10 cellular contexts compared by ENCODE assay signal in genomic region chr19:19049406-19049805, GRCh38.
"Had no signal": no experiment of that assay in that cellular context is flagged by ENCODE, and none has a peak within 500 bp of the region (broad histone marks: within the 10 kb centered on the region; RNA-seq: fewer than 3 reads in every experiment).

No MANE protein-coding gene starts in this region.

- DNase-seq: activated naive CD4-positive, alpha-beta T cell treated with anti-CD3 and anti-CD28 coated beads, Interleukin-2, amount 10 ng/mL, durations not matched to agents 7 days and 5 days; activated T-cell treated with anti-CD3 and anti-CD28 coated beads for 4 hours; caudate nucleus; effector memory CD8-positive, alpha-beta T cell; hypothalamus; small intestine; T-helper 9 cell; thyroid gland had no signal

- H3K9me3 Mint-ChIP-seq: activated naive CD4-positive, alpha-beta T cell treated with anti-CD3 and anti-CD28 coated beads, Interleukin-2, amount 10 ng/mL, durations not matched to agents 7 days and 5 days; activated T-helper 2 cell treated with anti-CD3 and anti-CD28 coated beads, Interferon-gamma antibody, Interleukin-2, Interleukin-4, amounts not matched to agents 10 μg/mL and 5 μg/mL and 100 μg/mL, durations not matched to agents 14 hours and 24 hours and 36 hours; effector memory CD8-positive, alpha-beta T cell; mesothelial cell of epicardium had no signal

- H3K27me3 Mint-ChIP-seq: activated naive CD4-positive, alpha-beta T cell treated with anti-CD3 and anti-CD28 coated beads, Interleukin-2, amount 10 ng/mL, durations not matched to agents 7 days and 5 days; effector memory CD8-positive, alpha-beta T cell had no signal

- H3K27ac Mint-ChIP-seq: activated naive CD4-positive, alpha-beta T cell treated with anti-CD3 and anti-CD28 coated beads, Interleukin-2, amount 10 ng/mL, durations not matched to agents 7 days and 5 days; activated T-helper 2 cell treated with anti-CD3 and anti-CD28 coated beads, Interferon-gamma antibody, Interleukin-2, Interleukin-4, amounts not matched to agents 10 μg/mL and 5 μg/mL and 100 μg/mL, durations not matched to agents 14 hours and 24 hours and 36 hours; mesothelial cell of epicardium had no signal

- H3K4me3 Mint-ChIP-seq: activated naive CD4-positive, alpha-beta T cell treated with anti-CD3 and anti-CD28 coated beads, Interleukin-2, amount 10 ng/mL, durations not matched to agents 7 days and 5 days; effector memory CD8-positive, alpha-beta T cell; mesothelial cell of epicardium had no signal

- ATAC-seq: effector memory CD8-positive, alpha-beta T cell had no signal

- H3K4me1 Mint-ChIP-seq: activated naive CD4-positive, alpha-beta T cell treated with anti-CD3 and anti-CD28 coated beads, Interleukin-2, amount 10 ng/mL, durations not matched to agents 7 days and 5 days; mesothelial cell of epicardium had no signal
